Comparison of ENCODE assay signal across 5 cellular contexts in genomic region chr10:4256971-4257370, GRCh38.
"Had no signal": no experiment of that assay in that cellular context is flagged by ENCODE, and none has a peak within 500 bp of the region (broad histone marks: within the 10 kb centered on the region; RNA-seq: fewer than 3 reads in every experiment).

No MANE protein-coding gene starts in this region.

- H3K4me3 Mint-ChIP-seq: GM23338, H9 had no signal

- H3K4me1 Mint-ChIP-seq: GM23338, H9 had no signal

- H3K4me3 ChIP-seq: GM23338 had no signal

- H3K4me2 ChIP-seq: GM23338 had no signal

- H3K27ac ChIP-seq: HL-60 had no signal

- H3K36me3 Mint-ChIP-seq: IgD-negative memory B cell had no signal

- H3K27ac Mint-ChIP-seq: GM23338, H9, IgD-negative memory B cell had no signal

- DNase-seq: H9, HCEC 1CT had no signal

- H3K9me3 Mint-ChIP-seq: GM23338 had no signal
